In the genomic region with DNA sequence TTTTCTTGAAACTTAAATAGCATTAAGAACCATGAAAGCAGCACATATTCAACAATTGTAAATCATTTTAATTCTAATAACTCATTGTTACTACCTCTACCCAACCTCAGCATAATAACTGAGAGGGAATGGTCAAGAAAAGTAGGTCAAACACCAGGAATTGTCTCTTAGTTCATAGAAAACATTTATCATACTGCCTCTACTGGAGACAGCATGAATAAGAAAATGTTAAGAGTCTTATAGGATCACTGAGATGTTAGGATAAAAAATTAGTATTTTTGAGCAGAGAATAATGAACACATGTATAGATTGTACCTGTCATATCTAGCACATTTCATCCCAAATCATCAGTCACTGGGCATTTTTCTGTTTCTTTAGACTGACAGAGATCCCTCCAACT, we compare ENCODE assay signal across 15 cellular contexts.
DNase-seq lines count a peak whose midpoint lies in the region; ATAC-seq and TF ChIP-seq lines count a peak whose summit lies in the region.
"Had no signal": no experiment of that assay in that cellular context is flagged by ENCODE, and none has a peak within 500 bp of the region (broad histone marks: within the 10 kb centered on the region; RNA-seq: fewer than 3 reads in every experiment).

No MANE protein-coding gene starts in this region.

- H3K9me2 ChIP-seq in DOHH2 (replicated peaks; ENCODE audit: control insufficient read depth, low read length) (no peaks in the 10 kb centered on the region), Loucy (replicated peaks; ENCODE audit: low read depth, low read length) (no peaks in the 10 kb centered on the region)

- H3K79me2 ChIP-seq in DOHH2 (ENCODE audit: control insufficient read depth, low read length): no peaks in the 10 kb centered on the region
- H3K79me2 ChIP-seq in Loucy (ENCODE audit: insufficient read depth, low read length): no peaks in the 10 kb centered on the region

- H4K20me1 ChIP-seq in DOHH2 (ENCODE audit: control insufficient read depth, insufficient read depth, low read depth, low read length) (no peaks in the 10 kb centered on the region), Loucy (ENCODE audit: insufficient read depth, low read length, poor library complexity, severe bottlenecking) (no peaks in the 10 kb centered on the region)

- no peaks in the 10 kb centered on the region for H3K9me3 ChIP-seq in DOHH2 (ENCODE audit: control insufficient read depth, insufficient read depth, low read length)
- H3K9me3 ChIP-seq in Loucy (ENCODE audit: insufficient read depth, low read depth, low read length): no peaks in the 10 kb centered on the region
- H3K9me3 ChIP-seq in ascending aorta: no peaks in the 10 kb centered on the region

- ATAC-seq in GM19324 (IDR thresholded peaks at IDR 0.05; ENCODE audit: low FRiP score, unreplicated experiment): no peak
- ATAC-seq: activated CD4-positive, alpha-beta T cell treated with anti-CD3 and anti-CD28 coated beads for 36 hours; T-helper 17 cell had no signal

- no peaks in the 10 kb centered on the region for H3K4me1 ChIP-seq in DOHH2 (ENCODE audit: control insufficient read depth, low read length)
- H3K4me1 ChIP-seq in Loucy (ENCODE audit: insufficient read depth, low read length, poor library complexity, severe bottlenecking): no peaks in the 10 kb centered on the region
- H3K4me1 ChIP-seq in ascending aorta: no peaks in the 10 kb centered on the region

- intact Hi-C loops in ascending aorta (cut with DNase I): no loop called here

- no peak overlapping the region for H2AFZ ChIP-seq in Loucy (ENCODE audit: low read length)

- no peaks in the 10 kb centered on the region for H3F3A ChIP-seq in DOHH2 (ENCODE audit: control insufficient read depth, insufficient read depth)
- no peaks in the 10 kb centered on the region for H3F3A ChIP-seq in Loucy (ENCODE audit: low read depth)

- H3K4me3 ChIP-seq in DOHH2 (ENCODE audit: low read length): no peak overlapping the region
- H3K4me3 ChIP-seq in Loucy (ENCODE audit: low read length, poor library complexity, severe bottlenecking): no peak overlapping the region
- H3K4me3 ChIP-seq in choroid plexus epithelial cell (ENCODE audit: low read depth, low read length): no peak overlapping the region
- no peak overlapping the region for H3K4me3 ChIP-seq in ascending aorta

- H3K27me3 ChIP-seq in DOHH2 (ENCODE audit: control insufficient read depth, low read length) (no peaks in the 10 kb centered on the region), Loucy (ENCODE audit: insufficient read depth, low read length, poor library complexity, severe bottlenecking) (no peaks in the 10 kb centered on the region), ascending aorta (no peaks in the 10 kb centered on the region)

- no peak overlapping the region for H3K4me2 ChIP-seq in DOHH2 (ENCODE audit: low read length)
- H3K4me2 ChIP-seq in Loucy (ENCODE audit: low read depth, low read length, poor library complexity, severe bottlenecking): no peak overlapping the region

- DNase-seq in choroid plexus epithelial cell (ENCODE audit: low read depth) (peak; percentile 24), renal cortical epithelial cell (ENCODE audit: low read depth) (peak; percentile 6), ascending aorta (ENCODE audit: low spot score in 2 of 2) (no peak), T-helper 2 cell (no peak)
- DNase-seq: activated CD4-positive, alpha-beta T cell treated with anti-CD3 and anti-CD28 coated beads for 36 hours; CD4-positive, alpha-beta memory T cell; cerebellar nuclear complex; head of caudate nucleus; NCI-H1417; NCI-H446; T-helper 17 cell had no signal

- H3K27ac ChIP-seq in DOHH2 (ENCODE audit: low read depth, low read length) (no peak overlapping the region), ascending aorta (no peak overlapping the region)
- H3K27ac ChIP-seq: RWPE1 had no signal

- H3K36me3 ChIP-seq in DOHH2 (ENCODE audit: control insufficient read depth, low read length) (no peaks in the 10 kb centered on the region), Loucy (ENCODE audit: insufficient read depth, low read length) (no peaks in the 10 kb centered on the region), ascending aorta (no peaks in the 10 kb centered on the region)

- TF ChIP-seq CTCF in DOHH2 (IDR thresholded peaks at IDR 0.05; ENCODE audit: low read depth, low read length, poor library complexity, severe bottlenecking) (peak; percentile 42), Loucy (conservative IDR thresholded peaks at IDR 0.05; ENCODE audit: low read length) (peak; percentile 58), choroid plexus epithelial cell (conservative IDR thresholded peaks at IDR 0.05; ENCODE audit: low read depth, low read length) (peak; percentile 42), ascending aorta (IDR thresholded peaks at IDR 0.05) (no peak)

- H3K9ac ChIP-seq in Loucy (ENCODE audit: low read depth, low read length, poor library complexity, severe bottlenecking): no peak overlapping the region

Comparison
In these comparisons a context has a peak if more than half of its experiments do, and no peak if none do; other contexts are left out.
1. CTCF ChIP-seq: peak in DOHH2 (single experiment), Loucy (single experiment) and choroid plexus epithelial cell (single experiment); none in ascending aorta (0 of 3).
2. DNase-seq: peak in choroid plexus epithelial cell (single experiment) and renal cortical epithelial cell (single experiment); none in ascending aorta (0 of 2) and T-helper 2 cell (0 of 5).